Comparison of ENCODE assay signal across 8 cellular contexts in the genomic region with DNA sequence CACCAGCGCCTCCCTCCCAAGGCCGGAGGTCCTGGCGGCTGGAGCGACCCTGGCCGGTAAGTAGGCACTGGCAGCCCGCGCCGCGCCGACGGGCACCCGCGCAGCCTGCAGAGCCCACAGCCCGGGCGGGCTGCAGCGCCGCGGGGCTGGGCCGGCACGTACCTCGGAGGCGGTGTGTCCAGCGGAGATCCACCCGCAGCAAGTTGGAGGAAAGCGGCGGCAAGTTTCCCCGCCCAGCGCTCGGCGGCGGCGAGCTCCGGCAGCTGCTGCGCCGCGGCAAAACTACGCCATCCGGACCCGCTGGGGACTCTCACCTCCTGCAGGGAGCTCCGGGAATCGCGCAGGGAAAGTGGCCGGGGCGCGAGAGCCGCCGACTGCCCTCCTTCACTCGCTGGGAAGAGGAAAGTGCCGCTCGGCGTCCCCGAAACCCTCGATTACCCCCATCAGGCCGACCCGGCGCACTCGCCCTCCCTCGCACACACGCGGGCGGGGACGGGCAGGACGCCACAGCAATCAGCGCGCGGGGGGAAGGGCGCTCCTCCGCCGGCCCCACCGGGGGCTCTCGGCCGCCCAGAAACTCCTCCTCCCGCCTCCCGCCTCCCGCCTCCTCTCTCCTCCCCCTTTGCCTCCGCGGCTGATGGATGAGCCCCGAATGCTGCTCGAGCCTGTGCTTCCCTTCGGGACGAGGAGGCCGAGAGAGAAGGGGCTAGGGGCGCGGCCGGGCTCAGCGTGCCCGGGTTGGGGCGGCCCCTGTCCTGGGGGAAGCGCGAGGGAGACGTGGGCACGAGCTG.
DNase-seq lines count a peak whose midpoint lies in the region; ATAC-seq and TF ChIP-seq lines count a peak whose summit lies in the region.

A gene (minus strand): TSS at position 436 of the 791 bp plus-strand sequence. CDS start 24,620 bp downstream, outside the sequence.

- peak within 1 kb of the TSS; percentile 71 for H3K27ac ChIP-seq in layer of hippocampus (ENCODE audit: low read depth, low read length)

- DNase-seq in SIG-M5 treated with dmso at 0.1 percent for 504 hours (lab: John Stamatoyannopoulos, UW; ENCODE audit: unreplicated experiment) (peak; percentile 45), SIG-M5 (lab: John Stamatoyannopoulos, UW) (no peak), NCI-H2227 treated with DMSO at 0.1 percent for 48 hours (lab: John Stamatoyannopoulos, UW) (peak; percentile 86), choroid plexus epithelial cell (ENCODE audit: low read depth) (peak; percentile 88)
- peak; percentile 79 for DNase-seq in activated CD4-positive, alpha-beta T cell treated with anti-CD3 and anti-CD28 coated beads for 48 hours
- DNase-seq in stimulated activated CD4-positive, alpha-beta T cell treated with anti-CD3 and anti-CD28 coated beads, Interleukin-1b, Interleukin-23, amount 100 ng/mL, for 24 hours (ENCODE audit: low read depth in 4 of 4, low spot score in 1 of 4) = peak in 3 of 4 experiments; percentile 48 to 71 (median 69)

- ATAC-seq in HG03025 (IDR thresholded peaks at IDR 0.05; ENCODE audit: low FRiP score, unreplicated experiment) = peak; percentile 67

- no peaks in the 10 kb centered on the region for H3K27me3 ChIP-seq in layer of hippocampus (ENCODE audit: control insufficient read depth, insufficient read depth, low read length)

- H3K4me3 ChIP-seq in choroid plexus epithelial cell (ENCODE audit: low read depth, low read length) = peak within 1 kb of the TSS; percentile 84

- TF ChIP-seq CTCF in choroid plexus epithelial cell (conservative IDR thresholded peaks at IDR 0.05; ENCODE audit: low read depth, low read length) = peak; percentile 55
